Comparison of ENCODE assay signal across 1 cellular context in genomic region chr10:28839600-28840007, GRCh38.
A peak's percentile ranks its signal among the peaks of the same experiment; 100 is the strongest.
TF ChIP-seq lines count a peak whose summit lies in the region.

No MANE protein-coding gene starts in this region.

TF ChIP-seq in HEK293, 187 proteins besides CTCF, POLR2A, EP300 and RAD21 (continued from another document):
- TF ChIP-seq ZNF175 (tag by site-specific recombination; IDR thresholded peaks at IDR 0.05) (no peak), ZNF768 (tag by site-specific recombination; IDR thresholded peaks at IDR 0.05) (no peak), TSHZ1 (tag by site-specific recombination; IDR thresholded peaks at IDR 0.05; ENCODE audit: borderline replicate concordance) (peak; percentile 40; the same call in 1 of the 2 replicates), ZSCAN23 (tag by site-specific recombination; IDR thresholded peaks at IDR 0.05) (no peak), ZNF561 (tag by site-specific recombination; IDR thresholded peaks at IDR 0.05; ENCODE audit: borderline replicate concordance) (0 out of 2 replicates have a peak, but pooled peaks have one; percentile 55), OVOL3 (tag by site-specific recombination; IDR thresholded peaks at IDR 0.05) (0 out of 2 replicates have a peak, but pooled peaks have one; percentile 43), ZNF311 (tag by site-specific recombination; IDR thresholded peaks at IDR 0.05; ENCODE audit: borderline replicate concordance) (no peak), SP7 (tag by site-specific recombination; IDR thresholded peaks at IDR 0.05) (peak; percentile 98), ZNF335 (tag by site-specific recombination; conservative IDR thresholded peaks at IDR 0.05) (peak; percentile 35), ZNF76 (tag by site-specific recombination; IDR thresholded peaks at IDR 0.05; ENCODE audit: borderline replicate concordance, low read depth) (no peak), ZNF398 (tag by site-specific recombination; IDR thresholded peaks at IDR 0.05) (peak; percentile 15; the same call in 1 of the 2 replicates)
- TF ChIP-seq, protein P1, sequence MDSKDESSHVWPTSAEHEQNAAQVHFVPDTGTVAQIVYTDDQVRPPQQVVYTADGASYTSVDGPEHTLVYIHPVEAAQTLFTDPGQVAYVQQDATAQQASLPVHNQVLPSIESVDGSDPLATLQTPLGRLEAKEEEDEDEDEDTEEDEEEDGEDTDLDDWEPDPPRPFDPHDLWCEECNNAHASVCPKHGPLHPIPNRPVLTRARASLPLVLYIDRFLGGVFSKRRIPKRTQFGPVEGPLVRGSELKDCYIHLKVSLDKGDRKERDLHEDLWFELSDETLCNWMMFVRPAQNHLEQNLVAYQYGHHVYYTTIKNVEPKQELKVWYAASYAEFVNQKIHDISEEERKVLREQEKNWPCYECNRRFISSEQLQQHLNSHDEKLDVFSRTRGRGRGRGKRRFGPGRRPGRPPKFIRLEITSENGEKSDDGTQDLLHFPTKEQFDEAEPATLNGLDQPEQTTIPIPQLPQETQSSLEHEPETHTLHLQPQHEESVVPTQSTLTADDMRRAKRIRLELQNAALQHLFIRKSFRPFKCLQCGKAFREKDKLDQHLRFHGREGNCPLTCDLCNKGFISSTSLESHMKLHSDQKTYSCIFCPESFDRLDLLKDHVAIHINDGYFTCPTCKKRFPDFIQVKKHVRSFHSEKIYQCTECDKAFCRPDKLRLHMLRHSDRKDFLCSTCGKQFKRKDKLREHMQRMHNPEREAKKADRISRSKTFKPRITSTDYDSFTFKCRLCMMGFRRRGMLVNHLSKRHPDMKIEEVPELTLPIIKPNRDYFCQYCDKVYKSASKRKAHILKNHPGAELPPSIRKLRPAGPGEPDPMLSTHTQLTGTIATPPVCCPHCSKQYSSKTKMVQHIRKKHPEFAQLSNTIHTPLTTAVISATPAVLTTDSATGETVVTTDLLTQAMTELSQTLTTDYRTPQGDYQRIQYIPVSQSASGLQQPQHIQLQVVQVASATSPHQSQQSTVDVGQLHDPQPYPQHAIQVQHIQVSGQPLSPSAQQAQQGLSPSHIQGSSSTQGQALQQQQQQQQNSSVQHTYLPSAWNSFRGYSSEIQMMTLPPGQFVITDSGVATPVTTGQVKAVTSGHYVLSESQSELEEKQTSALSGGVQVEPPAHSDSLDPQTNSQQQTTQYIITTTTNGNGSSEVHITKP (tag by site-specific recombination; IDR thresholded peaks at IDR 0.05) = peak; percentile 74
